In the genomic region with DNA sequence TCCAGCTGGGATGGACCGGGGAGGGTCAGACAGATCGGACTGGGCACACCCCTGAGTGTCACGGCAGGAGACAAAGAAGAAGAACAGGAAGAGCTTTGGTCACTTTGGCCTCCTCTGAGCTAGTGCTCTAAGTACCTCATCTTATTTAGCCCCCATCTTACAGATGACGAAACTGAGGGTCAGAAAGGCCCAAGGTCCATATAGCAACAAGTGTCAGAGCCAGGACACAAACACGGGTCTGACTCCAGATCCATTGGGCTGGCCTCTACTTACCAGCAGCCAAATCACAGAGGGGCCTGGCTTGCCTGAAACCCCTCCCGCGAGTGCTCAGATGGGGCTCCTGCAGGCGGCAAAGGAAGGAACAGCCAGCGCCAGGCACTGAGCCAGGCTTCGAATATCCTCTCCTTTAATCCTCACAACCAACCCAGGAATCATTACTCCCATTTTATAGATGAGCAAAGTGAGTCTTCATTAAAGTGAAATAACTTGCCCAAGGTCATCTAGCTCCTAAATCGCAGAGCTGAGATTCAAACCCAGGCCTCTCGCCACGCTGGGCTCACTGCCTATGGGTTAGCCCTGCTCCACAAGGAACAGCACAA, we compare ENCODE assay signal across 14 cellular contexts. TPM values are rescaled to one million over a fixed set of nuclear protein-coding genes. Genes with fewer than 3 reads are reported as not detected.
A peak's percentile ranks its signal among the peaks of the same experiment; 100 is the strongest.
DNase-seq lines count a peak whose midpoint lies in the region; ATAC-seq, FAIRE-seq and TF ChIP-seq lines count a peak whose summit lies in the region.
"Had no signal": no experiment of that assay in that cellular context is flagged by ENCODE, and none has a peak within 500 bp of the region (broad histone marks: within the 10 kb centered on the region; RNA-seq: fewer than 3 reads in every experiment).

No MANE protein-coding gene starts in this region.

- 30% methylated on average over 12 of the region's 13 CpGs for WGBS in K562 (ENCODE audit: insufficient coverage, low coverage, missing lambda C conversion rate)
- 59% methylated on average over 13 of the region's 13 CpGs for WGBS in prostate gland

- BruUV-seq in K562 (replicated peaks; lab: Mats Ljungman, UMichigan), result no TSS peak

- H3K9ac ChIP-seq in K562 (ENCODE audit: insufficient read depth in 1 of 2, low read depth in 2 of 2, low read length in 2 of 2), result no peak overlapping the region

- H3K27me3 Mint-ChIP-seq in activated T-cell treated with anti-CD3 and anti-CD28 coated beads, Interleukin-2, amount 50 U/mL, for 4 hours (ENCODE audit: low read depth), result no peaks in the 10 kb centered on the region

- H3K4me1 ChIP-seq in HEK293 (ENCODE audit: control insufficient read depth, insufficient read depth, low read length), result peaks cover 25% of the 10 kb centered on the region
- peaks cover 0 to 31% of the 10 kb centered on the region in 2 experiments; a peak in 3 of 5 replicates for H3K4me1 ChIP-seq in K562 (replicated peaks in 1 of 2; ENCODE audit: control insufficient read depth in 2 of 2, insufficient read depth in 2 of 2, low read length in 2 of 2)
- peaks cover 35% of the 10 kb centered on the region for H3K4me1 ChIP-seq in prostate gland (replicated peaks)
- H3K4me1 ChIP-seq: ascending aorta had no signal

- no peak overlapping the region for H3K4me2 ChIP-seq in K562 (ENCODE audit: insufficient read depth, low read length)

- no peak for ATAC-seq in activated T-cell treated with anti-CD3 and anti-CD28 coated beads, Interleukin-2, amount 50 U/mL, for 4 hours
- ATAC-seq in K562, result no peak
- ATAC-seq: gastroesophageal sphincter had no signal

- no peaks in the 10 kb centered on the region for H3K9me3 Mint-ChIP-seq in activated T-cell treated with anti-CD3 and anti-CD28 coated beads, Interleukin-2, amount 50 U/mL, for 4 hours

- no peak overlapping the region for H2AFZ ChIP-seq in K562 (ENCODE audit: low read depth, low read length)

- CTCF ChIA-PET in HEK293 (lab: Yijun Ruan, JAX), result interaction anchor here (0.6 to 1.5 kb wide), 3 partner anchors 9 to 121 kb away, joined by 3 to 4 read pairs (median 3); no protein-coding TSS in a partner anchor
- CTCF ChIA-PET in K562 (lab: Yijun Ruan, JAX; ENCODE audit: low intra/inter-chr PET ratio), result no interaction called here

- H3K27ac ChIP-seq in HEK293 (ENCODE audit: extremely low read depth, low read depth, low read length) (no peak overlapping the region), K562 (ENCODE audit: extremely low read depth, low read depth, low read length) (no peak overlapping the region), prostate gland (peak overlapping the region; percentile 9 to 14)
- H3K27ac ChIP-seq: ascending aorta, gastroesophageal sphincter had no signal

- no peak for TF ChIP-seq CTCF in HEK293 (tag by site-specific recombination; IDR thresholded peaks at IDR 0.05)
- no peak for TF ChIP-seq CTCF in K562 (IDR thresholded peaks at IDR 0.05 in 2 of 3, conservative IDR thresholded peaks at IDR 0.05 in 1 of 3; ENCODE audit: insufficient read depth in 2 of 3, low read depth in 1 of 3, low read length in 3 of 3)
- no peak for TF ChIP-seq CTCF in prostate gland (IDR thresholded peaks at IDR 0.05)

- TF ChIP-seq EP300 in K562 (IDR thresholded peaks at IDR 0.05; ENCODE audit: low read length), result no peak

- H3K4me3 ChIP-seq in HEK293 (ENCODE audit: low read depth, low read length) (no peak overlapping the region), K562 (no peak overlapping the region), prostate gland (no peak overlapping the region)
- H3K4me3 ChIP-seq: ascending aorta, gastroesophageal sphincter, mucosa of descending colon had no signal

- peaks cover 65% of the 10 kb centered on the region for H3K4me1 Mint-ChIP-seq in activated T-cell treated with anti-CD3 and anti-CD28 coated beads, Interleukin-2, amount 50 U/mL, for 4 hours (ENCODE audit: low read depth)

- H3K36me3 ChIP-seq in HEK293 (ENCODE audit: control insufficient read depth in 2 of 2, insufficient read depth in 1 of 2, low read length in 2 of 2), result no peaks in the 10 kb centered on the region
- no peaks in the 10 kb centered on the region for H3K36me3 ChIP-seq in K562 (ENCODE audit: control insufficient read depth, insufficient read depth, low read length)
- H3K36me3 ChIP-seq in prostate gland, result no peaks in the 10 kb centered on the region

- H3K9me1 ChIP-seq in K562 (ENCODE audit: control insufficient read depth, insufficient read depth, low read length), result no peaks in the 10 kb centered on the region

- H3K27me3 ChIP-seq in K562 (ENCODE audit: control insufficient read depth in 2 of 2, insufficient read depth in 2 of 2, low read length in 2 of 2) (peaks cover 4 to 36% of the 10 kb centered on the region in 2 experiments; a peak in 4 of 5 replicates), prostate gland (replicated peaks; ENCODE audit: insufficient read depth) (no peaks in the 10 kb centered on the region)
- H3K27me3 ChIP-seq: ascending aorta, gastroesophageal sphincter had no signal

- in situ Hi-C loops in K562 (cut with MboI), result no loop called here

- FAIRE-seq in K562 (lab: Jason Lieb, UNC) (no peak), frontal cortex (lab: Jason Lieb, UNC) (no peak)
- FAIRE-seq: keratinocyte had no signal

- no peak for TF ChIP-seq RAD21 in K562 (CRISPR knock-in tag; conservative IDR thresholded peaks at IDR 0.05 in 1 of 2, IDR thresholded peaks at IDR 0.05 in 1 of 2)

- H3K79me2 ChIP-seq in K562 (ENCODE audit: control insufficient read depth, insufficient read depth, low read length), result no peaks in the 10 kb centered on the region

- POLR2A ChIA-PET in HEK293 (lab: Yijun Ruan, JAX), result interaction anchor here (1.6 kb wide), 1 partner anchor 13 kb away, joined by 5 read pairs; no protein-coding TSS in a partner anchor
- POLR2A ChIA-PET in K562 (lab: Yijun Ruan, JAX), result interaction anchor here (0.5 to 0.8 kb wide), 4 partner anchors 13 to 1253 kb away, joined by 3 to 4 read pairs (median 3); no protein-coding TSS in a partner anchor

- H3K36me3 Mint-ChIP-seq in activated T-cell treated with anti-CD3 and anti-CD28 coated beads, Interleukin-2, amount 50 U/mL, for 4 hours (ENCODE audit: insufficient read depth), result peaks cover 12% of the 10 kb centered on the region

- TF ChIP-seq POLR2A in K562 (conservative IDR thresholded peaks at IDR 0.05) (no peak), prostate gland (IDR thresholded peaks at IDR 0.05) (no peak)

- H3K4me3 Mint-ChIP-seq in activated T-cell treated with anti-CD3 and anti-CD28 coated beads, Interleukin-2, amount 50 U/mL, for 4 hours, result peak overlapping the region; percentile 39

- H3K9me3 ChIP-seq in HEK293 (ENCODE audit: control insufficient read depth, insufficient read depth, low read depth, low read length) (no peaks in the 10 kb centered on the region), K562 (replicated peaks; ENCODE audit: control insufficient read depth, insufficient read depth, low read depth, low read length) (no peaks in the 10 kb centered on the region), prostate gland (no peaks in the 10 kb centered on the region)
- H3K9me3 ChIP-seq: ascending aorta, gastroesophageal sphincter, mucosa of descending colon had no signal

- no peak for DNase-seq in activated T-cell treated with anti-CD3 and anti-CD28 coated beads, Interleukin-2, amount 50 U/mL, for 4 hours
- DNase-seq in activated T-cell treated with anti-CD3 and anti-CD28 coated beads, Interleukin-2, amount 50 U/mL, for 1 hour, result no peak
- DNase-seq in K562 (ENCODE audit: extremely low read depth in 1 of 4, low spot score in 3 of 4), result no peak
- DNase-seq in prostate gland (ENCODE audit: low spot score), result no peak
- no peak for DNase-seq in frontal cortex (ENCODE audit: low spot score in 2 of 2)
- DNase-seq in NCI-H345 (lab: John Stamatoyannopoulos, UW), result no peak
- DNase-seq in NCI-H2081 treated with DMSO at 0.1 percent for 48 hours (lab: John Stamatoyannopoulos, UW), result no peak
- DNase-seq: NCI-H526 treated with DMSO at 0.1 percent for 48 hours, Right ventricle myocardium superior had no signal

- intact Hi-C loops in K562 (cut with micrococcal nuclease), result no loop called here
- intact Hi-C loops in prostate gland (cut with DNase I), result no loop called here

- H4K20me1 ChIP-seq in K562 (replicated peaks; ENCODE audit: control insufficient read depth, insufficient read depth, low read length), result peaks cover 7% of the 10 kb centered on the region; the same call in 1 of the 2 replicates

RNA-seq across cellular contexts. Expression of gene SELENON, which starts 25.7 kb away (rescaled TPM):
- 10 to 100 TPM; 18.9 to 23.8 (median 22.2) TPM for total RNA-seq in activated T-cell treated with anti-CD3 and anti-CD28 coated beads, Interleukin-2, amount 50 U/mL, for 4 hours
- 10.6 and 27.1 TPM in 2 replicates for total RNA-seq in K562 (2011; cell fraction: chromatin; rRNA removed; ENCODE audit: low replicate concordance)
- total RNA-seq in K562 (2011; cell fraction: nucleolus; rRNA removed), result 20.8 and 22.0 TPM in 2 replicates
- total RNA-seq in K562 (2011; cell fraction: nucleoplasm; rRNA removed), result 23.3 and 31.8 TPM in 2 replicates
- 6.1 and 10.0 TPM in 2 replicates for total RNA-seq in K562 (2014; rRNA removed)
- total RNA-seq in K562 (2014; rRNA removed; fragmentation: Illumina TruSeq; extraction: Trizol), result 5.1 and 6.8 TPM in 2 replicates
- 7.0 and 7.4 TPM in 2 replicates for total RNA-seq in K562 (2015; rRNA removed; fragmentation: Illumina TruSeq; extraction: Trizol)
- total RNA-seq in K562 (2021), result 21.2 and 24.4 TPM in 2 replicates
- 7.1 and 7.2 TPM in 2 replicates for polyA plus RNA-seq in K562 (2011; rRNA removed)
- 12.7 and 12.8 TPM in 2 replicates for polyA plus RNA-seq in K562 (2011; cell fraction: cytosol; rRNA removed)
- 13.8 and 19.5 TPM in 2 replicates for polyA plus RNA-seq in K562 (2011; cell fraction: nucleus; rRNA removed)
- 17.5 and 37.6 TPM in 2 replicates for polyA plus RNA-seq in K562 (2012)
- polyA plus RNA-seq in K562 (2014; fragmentation: Illumina TruSeq; extraction: Trizol), result 26.7 and 28.9 TPM in 2 replicates
- 1 to 10 TPM in 1 of 2 experiments, under 1 TPM in 1; 0.43 to 1.5 TPM for polyA plus RNA-seq in K562 (2014; fragmentation: Nextera tagmentation; extraction: Ambion mirVana)
- polyA plus RNA-seq in K562 (2014; rRNA removed), result 12.5 and 12.6 TPM in 2 replicates
- polyA minus RNA-seq in K562 (2011; rRNA and poly(A)+ RNA removed), result 3.7 and 4.2 TPM in 2 replicates
- polyA minus RNA-seq in K562 (2011; cell fraction: cytosol; rRNA and poly(A)+ RNA removed), result 12.5 and 15.8 TPM in 2 replicates
- polyA minus RNA-seq in K562 (2011; cell fraction: nucleus; rRNA and poly(A)+ RNA removed), result 2.4 and 3.6 TPM in 2 replicates
- total RNA-seq in prostate gland, result 10 to 100 TPM; 89.7 to 90.0 TPM
- 6.1 TPM for total RNA-seq in frontal cortex

RNA-seq across cellular contexts. Expression of gene MTFR1L, which starts 45.4 kb away (rescaled TPM):
- 10 to 100 TPM; 27.7 to 37.4 (median 35.5) TPM for total RNA-seq in activated T-cell treated with anti-CD3 and anti-CD28 coated beads, Interleukin-2, amount 50 U/mL, for 4 hours
- 93.2 and 162 TPM in 2 replicates for total RNA-seq in K562 (2011; cell fraction: chromatin; rRNA removed; ENCODE audit: low replicate concordance)
- 112 and 114 TPM in 2 replicates for total RNA-seq in K562 (2011; cell fraction: nucleolus; rRNA removed)
- 110 and 117 TPM in 2 replicates for total RNA-seq in K562 (2011; cell fraction: nucleoplasm; rRNA removed)
- total RNA-seq in K562 (2014; rRNA removed) (43.5 and 54.9 TPM in 2 replicates), K562 (2014; rRNA removed; fragmentation: Illumina TruSeq; extraction: Trizol) (39.2 and 41.4 TPM in 2 replicates), K562 (2015; rRNA removed; fragmentation: Illumina TruSeq; extraction: Trizol) (45.2 and 45.8 TPM in 2 replicates), K562 (2021) (54.3 and 58.5 TPM in 2 replicates), prostate gland (100 to 1,000 TPM in 1 of 2 donors, 10 to 100 TPM in 1; 82.2 to 112 TPM), frontal cortex (33.0 TPM)
- polyA plus RNA-seq in K562 (2011; rRNA removed) (53.7 and 79.7 TPM in 2 replicates), K562 (2014; fragmentation: Illumina TruSeq; extraction: Trizol) (71.0 and 84.8 TPM in 2 replicates), K562 (2014; fragmentation: Nextera tagmentation; extraction: Ambion mirVana) (10 to 100 TPM; 81.2 to 98.5 TPM), K562 (2014; rRNA removed) (45.1 and 60.0 TPM in 2 replicates)
- 75.5 and 87.3 TPM in 2 replicates for polyA plus RNA-seq in K562 (2011; cell fraction: cytosol; rRNA removed)
- polyA plus RNA-seq in K562 (2011; cell fraction: nucleus; rRNA removed), result 196 and 214 TPM in 2 replicates
- 57.4 and 71.0 TPM in 2 replicates for polyA plus RNA-seq in K562 (2012)
- polyA minus RNA-seq in K562 (2011; rRNA and poly(A)+ RNA removed), result 35.2 and 44.3 TPM in 2 replicates
- 23.6 and 25.6 TPM in 2 replicates for polyA minus RNA-seq in K562 (2011; cell fraction: cytosol; rRNA and poly(A)+ RNA removed)
- 31.9 and 51.9 TPM in 2 replicates for polyA minus RNA-seq in K562 (2011; cell fraction: nucleus; rRNA and poly(A)+ RNA removed)

Comparison
In these comparisons a context has a peak if more than half of its experiments do, and no peak if none do; other contexts are left out.
1. H3K27ac ChIP-seq: peak in prostate gland (2 of 2); none in HEK293 (single experiment) and K562 (single experiment).